8 cellular contexts compared by ENCODE assay signal in genomic region chr21:36156339-36156814, GRCh38. TPM values are rescaled to one million over a fixed set of nuclear protein-coding genes. Genes with fewer than 3 reads are reported as not detected.
DNase-seq lines count a peak whose midpoint lies in the region; ATAC-seq lines count a peak whose summit lies in the region.

No MANE protein-coding gene starts in this region.

- CTCF ChIA-PET in CD8-positive, alpha-beta memory T cell (lab: Charles Lee) = interaction anchor here (1.4 to 4.0 kb wide), 4 partner anchors 14 to 17 kb away, joined by 3 to 19 read pairs (median 6); no protein-coding TSS in a partner anchor

- H3K4me3 Mint-ChIP-seq in CD8-positive, alpha-beta memory T cell = peak overlapping the region; percentile 78 to 92 (median 85)

- POLR2A ChIA-PET in CD8-positive, alpha-beta memory T cell (lab: Charles Lee) = interaction anchor here (0.6 to 2.3 kb wide), 5 partner anchors 17 to 1279 kb away, joined by 3 to 11 read pairs (median 3); partner anchors contain the start of genes MORC3 and SETD4

- H3K9me3 ChIP-seq in CD8-positive, alpha-beta memory T cell (ENCODE audit: low read length) = no peaks in the 10 kb centered on the region

- H3K27me3 Mint-ChIP-seq in CD8-positive, alpha-beta memory T cell = no peaks in the 10 kb centered on the region

- H3K4me1 Mint-ChIP-seq in CD8-positive, alpha-beta memory T cell = peaks cover 23 to 39% (median 37%) of the 10 kb centered on the region in 3 donors

- peak; percentile 99 to 100 (median 100) for DNase-seq in CD8-positive, alpha-beta memory T cell
- DNase-seq in HT-29 (ENCODE audit: low spot score) (peak; percentile 97), NK-92 (lab: John Stamatoyannopoulos, UW; ENCODE audit: unreplicated experiment) (peak; percentile 97), medulla oblongata (ENCODE audit: extremely low spot score) (peak; percentile 99)
- peak; percentile 100 for DNase-seq in activated CD8-positive, alpha-beta memory T cell treated with anti-CD3 and anti-CD28 coated beads for 24 hours
- DNase-seq in effector CD8-positive, alpha-beta T cell (lab: John Stamatoyannopoulos, UW) = peak; percentile 100
- peak; percentile 100 for DNase-seq in stimulated activated CD4-positive, alpha-beta T cell treated with anti-CD3 and anti-CD28 coated beads, TNF-alpha, amount 100 ng/mL, for 4 hours (ENCODE audit: low read depth in 3 of 3)

- H3K36me3 ChIP-seq in CD8-positive, alpha-beta memory T cell (ENCODE audit: insufficient read depth, low read length) = no peaks in the 10 kb centered on the region

- peaks cover 0 to 5% (median 4%) of the 10 kb centered on the region in 3 donors for H3K36me3 Mint-ChIP-seq in CD8-positive, alpha-beta memory T cell

- peak overlapping the region; percentile 78 for H3K4me3 ChIP-seq in CD8-positive, alpha-beta memory T cell (ENCODE audit: low read length)

- H3K27ac Mint-ChIP-seq in CD8-positive, alpha-beta memory T cell = peak overlapping the region in 6 of 8 donors; percentile 17 to 80 (median 64)

- peak; percentile 80 for ATAC-seq in GM21367 (IDR thresholded peaks at IDR 0.05; ENCODE audit: unreplicated experiment)

- H3K9me3 Mint-ChIP-seq in CD8-positive, alpha-beta memory T cell = no peaks in the 10 kb centered on the region

- H3K27ac ChIP-seq in CD8-positive, alpha-beta memory T cell (ENCODE audit: low read depth, low read length) = peak overlapping the region; percentile 61

- peaks cover 20% of the 10 kb centered on the region for H3K4me1 ChIP-seq in CD8-positive, alpha-beta memory T cell (ENCODE audit: insufficient read depth, low read length)

- H3K27me3 ChIP-seq in CD8-positive, alpha-beta memory T cell (ENCODE audit: insufficient read depth, low read length, poor library complexity, severe bottlenecking) = no peaks in the 10 kb centered on the region

RNA-seq across cellular contexts. Expression of gene DOP1B, which starts 0.2 kb away (rescaled TPM):
- total RNA-seq in CD8-positive, alpha-beta memory T cell = 10 to 100 TPM; 12.1 to 15.2 TPM
- polyA plus RNA-seq in CD8-positive, alpha-beta memory T cell = 12.0 TPM
- total RNA-seq in HT-29 (2014; rRNA removed; shearing (Covaris generic)) = 3.5 and 4.3 TPM in 2 replicates

RNA-seq across cellular contexts. Expression of gene CBR3, which starts 21.5 kb away (rescaled TPM):
- total RNA-seq in CD8-positive, alpha-beta memory T cell = 1 to 10 TPM; 7.6 to 7.9 TPM
- polyA plus RNA-seq in CD8-positive, alpha-beta memory T cell = 2.3 TPM
- 0.16 TPM in 1 of 2 replicates, not detected in the other for total RNA-seq in HT-29 (2014; rRNA removed; shearing (Covaris generic))

Comparison
In these comparisons a context has a peak if more than half of its experiments do, and no peak if none do; other contexts are left out.
1. Peak in every context shown above with its lines: DNase-seq, ATAC-seq, H3K4me3 ChIP-seq and H3K27ac ChIP-seq.